11 cellular contexts compared by ENCODE assay signal in the genomic region with DNA sequence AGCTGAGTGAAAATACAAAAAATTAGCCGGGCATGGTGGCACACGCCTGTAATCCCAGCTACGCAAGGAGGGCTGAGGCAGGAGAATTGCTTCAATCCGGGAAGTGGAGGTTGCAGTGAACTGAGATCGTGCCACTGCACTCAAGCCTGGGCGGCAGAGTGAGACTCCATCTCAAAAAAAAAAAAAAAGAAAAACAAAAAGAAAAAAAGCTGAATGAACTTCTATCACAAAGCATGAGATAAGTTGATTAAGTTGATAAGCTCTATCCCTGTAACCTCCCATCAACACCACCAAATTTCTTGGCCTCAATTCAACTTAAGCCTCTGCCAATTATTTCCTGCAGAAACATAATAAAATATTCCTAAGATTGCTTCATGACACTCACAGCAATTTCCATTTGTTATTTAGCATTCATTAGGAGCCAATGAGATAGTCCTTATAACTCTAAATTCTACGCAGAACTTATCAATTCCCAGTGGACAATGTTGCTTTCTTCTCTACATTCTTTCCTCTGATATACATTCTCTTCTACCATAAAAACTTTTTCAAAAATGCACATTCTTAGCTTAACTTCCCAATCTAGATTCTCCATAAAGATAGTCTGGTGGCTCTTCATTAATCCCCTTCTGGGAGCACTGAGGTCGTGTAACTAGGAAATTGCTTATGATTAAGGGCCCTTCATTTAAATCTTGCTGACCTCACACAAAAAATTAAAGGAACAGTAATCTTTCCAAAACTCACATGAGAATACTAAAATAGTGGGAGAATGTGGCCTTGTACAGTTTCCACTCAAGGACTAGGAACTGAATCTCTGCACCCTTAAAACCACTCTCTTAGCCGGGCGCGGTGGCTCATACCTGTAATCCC. TPM values are rescaled to one million over a fixed set of nuclear protein-coding genes. Genes with fewer than 3 reads are reported as not detected.
DNase-seq lines count a peak whose midpoint lies in the region; ATAC-seq and TF ChIP-seq lines count a peak whose summit lies in the region.
"Had no signal": no experiment of that assay in that cellular context is flagged by ENCODE, and none has a peak within 500 bp of the region (broad histone marks: within the 10 kb centered on the region; RNA-seq: fewer than 3 reads in every experiment).

No MANE protein-coding gene starts in this region.

- TF ChIP-seq CTCF in Loucy (conservative IDR thresholded peaks at IDR 0.05; ENCODE audit: low read length) (no peak), chondrocyte (IDR thresholded peaks at IDR 0.05) (no peak), osteoblast (IDR thresholded peaks at IDR 0.05; ENCODE audit: extremely low read depth, low read depth, low read length) (no peak)

- H2AFZ ChIP-seq in Loucy (ENCODE audit: low read length) (no peak overlapping the region), osteoblast (ENCODE audit: low read length) (no peak overlapping the region)

- POLR2A ChIA-PET in CD8-positive, alpha-beta memory T cell (lab: Charles Lee): interaction anchor here (0.6 to 0.9 kb wide), 2 partner anchors 13 to 51 kb away, joined by 3 to 4 read pairs; no protein-coding TSS in a partner anchor

- H3K9ac ChIP-seq in Loucy (ENCODE audit: low read depth, low read length, poor library complexity, severe bottlenecking): peak overlapping the region; percentile 32

- H3F3A ChIP-seq in Loucy (ENCODE audit: low read depth): no peaks in the 10 kb centered on the region

- DNase-seq in CD8-positive, alpha-beta memory T cell: no peak
- DNase-seq in chondrocyte (ENCODE audit: low spot score) (no peak), osteoblast (ENCODE audit: insufficient read length, low spot score, missing footprints) (no peak), NCI-H2171 treated with DMSO at 0.1 percent for 48 hours (lab: John Stamatoyannopoulos, UW) (no peak)
- DNase-seq: H7, hypothalamus, NCI-H1436 treated with DMSO at 0.1 percent for 48 hours, SHP77 treated with DMSO at 0.1 percent for 48 hours had no signal

- H3K27me3 ChIP-seq in CD8-positive, alpha-beta memory T cell (ENCODE audit: insufficient read depth, low read length, poor library complexity, severe bottlenecking): no peaks in the 10 kb centered on the region
- H3K27me3 ChIP-seq in Loucy (ENCODE audit: insufficient read depth, low read length, poor library complexity, severe bottlenecking) (no peaks in the 10 kb centered on the region), osteoblast (ENCODE audit: insufficient read depth, low read length) (no peaks in the 10 kb centered on the region)

- H3K9me3 Mint-ChIP-seq in CD8-positive, alpha-beta memory T cell: no peaks in the 10 kb centered on the region
- no peaks in the 10 kb centered on the region for H3K9me3 Mint-ChIP-seq in chondrocyte (ENCODE audit: low read depth)

- H3K4me1 ChIP-seq in CD8-positive, alpha-beta memory T cell (ENCODE audit: insufficient read depth, low read length): peaks cover 41% of the 10 kb centered on the region
- peaks cover 41% of the 10 kb centered on the region for H3K4me1 ChIP-seq in Loucy (ENCODE audit: insufficient read depth, low read length, poor library complexity, severe bottlenecking)
- H3K4me1 ChIP-seq in osteoblast (ENCODE audit: insufficient read depth, low read length): peaks cover 18% of the 10 kb centered on the region

- CTCF ChIA-PET in CD8-positive, alpha-beta memory T cell (lab: Charles Lee): interaction anchor here (1.6 kb wide), 1 partner anchor 27 kb away, joined by 6 read pairs; a partner anchor contains a TSS

- H3K4me3 Mint-ChIP-seq in CD8-positive, alpha-beta memory T cell: peak overlapping the region; percentile 6 to 71 (median 32)
- no peak overlapping the region for H3K4me3 Mint-ChIP-seq in chondrocyte (ENCODE audit: unreplicated experiment)

- H3K9me2 ChIP-seq in Loucy (replicated peaks; ENCODE audit: low read depth, low read length): no peaks in the 10 kb centered on the region

- H3K4me1 Mint-ChIP-seq in CD8-positive, alpha-beta memory T cell: peaks cover 40 to 72% (median 69%) of the 10 kb centered on the region in 3 donors
- peaks cover 44% of the 10 kb centered on the region for H3K4me1 Mint-ChIP-seq in chondrocyte (ENCODE audit: low read depth)

- H3K4me2 ChIP-seq in Loucy (ENCODE audit: low read depth, low read length, poor library complexity, severe bottlenecking): peak overlapping the region; percentile 98
- H3K4me2 ChIP-seq in osteoblast (ENCODE audit: insufficient read depth, low read length): peak overlapping the region; percentile 29

- no peak overlapping the region for H3K4me3 ChIP-seq in CD8-positive, alpha-beta memory T cell (ENCODE audit: low read length)
- H3K4me3 ChIP-seq in Loucy (ENCODE audit: low read length, poor library complexity, severe bottlenecking) (peak overlapping the region; percentile 91), osteoblast (ENCODE audit: insufficient read depth, low read length) (no peak overlapping the region)

- H3K27ac Mint-ChIP-seq in CD8-positive, alpha-beta memory T cell: peak overlapping the region in 3 of 8 donors; percentile 2 to 55 (median 48)
- H3K27ac Mint-ChIP-seq in chondrocyte (ENCODE audit: unreplicated experiment): peak overlapping the region; percentile 13

- H3K79me2 ChIP-seq in Loucy (ENCODE audit: insufficient read depth, low read length) (peaks cover 77% of the 10 kb centered on the region), osteoblast (ENCODE audit: insufficient read depth, low read length) (peaks cover 76% of the 10 kb centered on the region)

- H4K20me1 ChIP-seq in Loucy (ENCODE audit: insufficient read depth, low read length, poor library complexity, severe bottlenecking): peaks cover 43% of the 10 kb centered on the region
- H4K20me1 ChIP-seq in osteoblast (ENCODE audit: insufficient read depth, low read length): peaks cover 42% of the 10 kb centered on the region

- H3K36me3 Mint-ChIP-seq in CD8-positive, alpha-beta memory T cell: peaks cover 0 to 26% (median 9%) of the 10 kb centered on the region in 3 donors
- H3K36me3 Mint-ChIP-seq in chondrocyte (ENCODE audit: low read depth): peaks cover 2% of the 10 kb centered on the region

- H3K9me3 ChIP-seq in CD8-positive, alpha-beta memory T cell (ENCODE audit: low read length): no peaks in the 10 kb centered on the region
- H3K9me3 ChIP-seq in Loucy (ENCODE audit: insufficient read depth, low read depth, low read length): no peaks in the 10 kb centered on the region
- no peaks in the 10 kb centered on the region for H3K9me3 ChIP-seq in osteoblast (ENCODE audit: low read depth, low read length)

- peaks cover 3% of the 10 kb centered on the region for H3K36me3 ChIP-seq in CD8-positive, alpha-beta memory T cell (ENCODE audit: insufficient read depth, low read length)
- H3K36me3 ChIP-seq in Loucy (ENCODE audit: insufficient read depth, low read length): no peaks in the 10 kb centered on the region
- no peaks in the 10 kb centered on the region for H3K36me3 ChIP-seq in osteoblast (ENCODE audit: insufficient read depth, low read length)

- ATAC-seq in GM19023 (IDR thresholded peaks at IDR 0.05; ENCODE audit: unreplicated experiment) (no peak), HG03442 (IDR thresholded peaks at IDR 0.05; ENCODE audit: unreplicated experiment) (no peak)

- peaks cover 0 to 1% of the 10 kb centered on the region in 2 donors for H3K27me3 Mint-ChIP-seq in CD8-positive, alpha-beta memory T cell
- no peaks in the 10 kb centered on the region for H3K27me3 Mint-ChIP-seq in chondrocyte (ENCODE audit: low read depth)

- H3K27ac ChIP-seq in CD8-positive, alpha-beta memory T cell (ENCODE audit: low read depth, low read length): no peak overlapping the region
- no peak overlapping the region for H3K27ac ChIP-seq in osteoblast (ENCODE audit: low read depth, low read length)

RNA-seq across cellular contexts. Expression of a gene that starts 2.9 kb away (rescaled TPM):
- 10 to 100 TPM; 31.3 to 33.3 TPM for total RNA-seq in CD8-positive, alpha-beta memory T cell
- polyA plus RNA-seq in CD8-positive, alpha-beta memory T cell: 13.6 TPM
- total RNA-seq in chondrocyte: 21.5 to 25.1 TPM (median 24.9 TPM) in 3 replicates
- 29.7 and 30.4 TPM in 2 replicates for total RNA-seq in osteoblast

RNA-seq across cellular contexts. Expression of a gene that starts 26.1 kb away (rescaled TPM):
- total RNA-seq in CD8-positive, alpha-beta memory T cell: 1 to 10 TPM; 4.6 to 5.3 TPM
- 12.9 TPM for polyA plus RNA-seq in CD8-positive, alpha-beta memory T cell
- total RNA-seq in chondrocyte: 4.3 to 7.3 TPM (median 5.3 TPM) in 3 replicates
- total RNA-seq in osteoblast: 5.8 and 6.2 TPM in 2 replicates

RNA-seq across cellular contexts. Expression of a gene that starts 26.4 kb away (rescaled TPM):
- 10 to 100 TPM; 67.9 to 69.6 TPM for total RNA-seq in CD8-positive, alpha-beta memory T cell
- 81.6 TPM for polyA plus RNA-seq in CD8-positive, alpha-beta memory T cell
- total RNA-seq in chondrocyte: 60.6 to 76.0 TPM (median 67.1 TPM) in 3 replicates
- 70.9 and 71.9 TPM in 2 replicates for total RNA-seq in osteoblast
